Comparison of ENCODE assay signal across 1 cellular context in the genomic region with DNA sequence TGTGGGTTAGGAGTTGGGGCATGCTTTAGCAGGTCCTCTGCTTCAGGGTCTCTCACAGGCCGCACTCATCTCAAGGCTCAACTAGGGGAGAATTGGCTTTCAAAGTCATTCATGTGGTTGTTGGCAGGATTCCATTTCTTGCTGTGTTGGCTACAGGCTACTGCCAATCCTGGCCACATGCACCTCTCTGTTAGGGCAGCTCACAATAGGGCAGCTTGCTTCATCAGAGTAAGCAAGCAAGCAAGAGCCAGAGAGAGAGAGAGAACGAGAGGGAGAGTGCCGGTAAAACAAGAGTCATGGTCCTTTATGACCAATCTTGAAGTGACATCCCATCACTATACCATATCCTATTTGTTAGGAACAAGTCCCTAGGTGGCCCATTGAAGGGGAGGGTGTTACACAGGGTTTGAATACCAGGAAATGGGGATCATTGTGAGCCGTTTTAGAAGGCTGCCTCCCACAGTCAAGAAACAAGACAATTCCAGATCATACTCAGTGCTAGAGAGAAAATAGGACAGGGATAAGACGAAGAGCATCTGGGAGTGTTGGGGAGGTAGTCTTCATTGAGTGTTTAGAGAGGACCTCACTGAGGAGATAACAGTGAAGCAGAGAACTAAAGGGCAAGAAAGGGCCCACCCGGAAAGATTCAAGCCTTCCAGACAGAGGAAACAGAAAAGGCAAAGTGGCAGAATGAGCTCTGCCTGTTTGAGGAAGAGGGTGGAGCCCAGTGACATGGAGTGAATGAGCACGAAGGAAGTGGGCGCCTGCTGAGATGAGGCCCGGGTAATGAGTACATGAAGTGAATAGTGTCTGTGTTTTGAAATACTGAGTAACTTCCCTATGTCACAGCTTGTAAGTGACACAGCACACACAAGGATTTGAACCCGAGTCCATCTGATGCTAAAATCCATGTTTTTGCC.
TF ChIP-seq lines count a peak whose summit lies in the region.

No MANE protein-coding gene starts in this region.

TF ChIP-seq in WTC11, 78 proteins besides CTCF, POLR2A, EP300 and RAD21 (continued from another document):
- TF ChIP-seq, protein P1, sequence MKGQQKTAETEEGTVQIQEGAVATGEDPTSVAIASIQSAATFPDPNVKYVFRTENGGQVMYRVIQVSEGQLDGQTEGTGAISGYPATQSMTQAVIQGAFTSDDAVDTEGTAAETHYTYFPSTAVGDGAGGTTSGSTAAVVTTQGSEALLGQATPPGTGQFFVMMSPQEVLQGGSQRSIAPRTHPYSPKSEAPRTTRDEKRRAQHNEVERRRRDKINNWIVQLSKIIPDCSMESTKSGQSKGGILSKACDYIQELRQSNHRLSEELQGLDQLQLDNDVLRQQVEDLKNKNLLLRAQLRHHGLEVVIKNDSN (CRISPR knock-in tag; IDR thresholded peaks at IDR 0.05), result no peak
- TF ChIP-seq, protein P2, sequence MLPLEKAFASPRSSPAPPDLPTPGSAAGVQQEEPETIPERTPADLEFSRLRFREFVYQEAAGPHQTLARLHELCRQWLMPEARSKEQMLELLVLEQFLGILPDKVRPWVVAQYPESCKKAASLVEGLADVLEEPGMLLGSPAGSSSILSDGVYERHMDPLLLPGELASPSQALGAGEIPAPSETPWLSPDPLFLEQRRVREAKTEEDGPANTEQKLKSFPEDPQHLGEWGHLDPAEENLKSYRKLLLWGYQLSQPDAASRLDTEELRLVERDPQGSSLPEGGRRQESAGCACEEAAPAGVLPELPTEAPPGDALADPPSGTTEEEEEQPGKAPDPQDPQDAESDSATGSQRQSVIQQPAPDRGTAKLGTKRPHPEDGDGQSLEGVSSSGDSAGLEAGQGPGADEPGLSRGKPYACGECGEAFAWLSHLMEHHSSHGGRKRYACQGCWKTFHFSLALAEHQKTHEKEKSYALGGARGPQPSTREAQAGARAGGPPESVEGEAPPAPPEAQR (CRISPR knock-in tag; IDR thresholded peaks at IDR 0.05), result no peak
- no peak for TF ChIP-seq TP53 (CRISPR knock-in tag; IDR thresholded peaks at IDR 0.05)
- TF ChIP-seq, protein P3, sequence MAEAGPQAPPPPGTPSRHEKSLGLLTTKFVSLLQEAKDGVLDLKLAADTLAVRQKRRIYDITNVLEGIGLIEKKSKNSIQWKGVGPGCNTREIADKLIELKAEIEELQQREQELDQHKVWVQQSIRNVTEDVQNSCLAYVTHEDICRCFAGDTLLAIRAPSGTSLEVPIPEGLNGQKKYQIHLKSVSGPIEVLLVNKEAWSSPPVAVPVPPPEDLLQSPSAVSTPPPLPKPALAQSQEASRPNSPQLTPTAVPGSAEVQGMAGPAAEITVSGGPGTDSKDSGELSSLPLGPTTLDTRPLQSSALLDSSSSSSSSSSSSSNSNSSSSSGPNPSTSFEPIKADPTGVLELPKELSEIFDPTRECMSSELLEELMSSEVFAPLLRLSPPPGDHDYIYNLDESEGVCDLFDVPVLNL (CRISPR knock-in tag; IDR thresholded peaks at IDR 0.05; ENCODE audit: borderline replicate concordance, low read depth), result no peak
- no peak for TF ChIP-seq ZNF232 (CRISPR knock-in tag; IDR thresholded peaks at IDR 0.05)
- TF ChIP-seq FOXP1 (CRISPR knock-in tag; IDR thresholded peaks at IDR 0.05; ENCODE audit: borderline replicate concordance), result no peak
- TF ChIP-seq NR3C1 (CRISPR knock-in tag; conservative IDR thresholded peaks at IDR 0.05; ENCODE audit: low read depth), result no peak
- TF ChIP-seq TEAD4 (CRISPR knock-in tag; IDR thresholded peaks at IDR 0.05), result no peak
